In genomic region chr3:159860269-159860668, GRCh38 we compare ENCODE assay signal across 1 cellular context.
TF ChIP-seq lines count a peak whose summit lies in the region.

No MANE protein-coding gene starts in this region.

TF ChIP-seq in GM12878, 131 proteins besides CTCF, POLR2A, EP300 and RAD21 (continued from another document):
- TF ChIP-seq ZNF592 (IDR thresholded peaks at IDR 0.05) (no peak), YY1 (IDR thresholded peaks at IDR 0.05; ENCODE audit: low read depth, low read length) (no peak), LARP7 (IDR thresholded peaks at IDR 0.05) (no peak), SREBF2 (IDR thresholded peaks at IDR 0.05; ENCODE audit: low read length) (no peak), RELA (IDR thresholded peaks at IDR 0.05; ENCODE audit: borderline replicate concordance, partially characterized antibody) (no peak), SRF (IDR thresholded peaks at IDR 0.05; ENCODE audit: low read depth in 2 of 2, low read length in 2 of 2) (no peak), SIN3A (IDR thresholded peaks at IDR 0.05; ENCODE audit: low read depth, low read length) (no peak)
